9 cellular contexts compared by ENCODE assay signal in genomic region chr1:223683586-223684487, GRCh38. TPM values are rescaled to one million over a fixed set of nuclear protein-coding genes. Genes with fewer than 3 reads are reported as not detected.
DNase-seq lines count a peak whose midpoint lies in the region; ATAC-seq and TF ChIP-seq lines count a peak whose summit lies in the region.
"Had no signal": no experiment of that assay in that cellular context is flagged by ENCODE, and none has a peak within 500 bp of the region (broad histone marks: within the 10 kb centered on the region; RNA-seq: fewer than 3 reads in every experiment).

No MANE protein-coding gene starts in this region.

- TF ChIP-seq EP300 in ovary (IDR thresholded peaks at IDR 0.05): no peak

- H3K9me3 ChIP-seq in ovary: no peaks in the 10 kb centered on the region

- no peaks in the 10 kb centered on the region for H3K27me3 ChIP-seq in ovary

- H3K4me3 ChIP-seq in fibroblast of mammary gland (ENCODE audit: control insufficient read depth, low read depth, low read length): no peak overlapping the region
- H3K4me3 ChIP-seq in ovary: no peak overlapping the region
- H3K4me3 ChIP-seq: skin epidermis had no signal

- DNase-seq in Caki2 (ENCODE audit: low read depth): peak; percentile 78
- peak; percentile 69 for DNase-seq in NCI-H774 (lab: John Stamatoyannopoulos, UW)
- peak; percentile 64 for DNase-seq in activated CD8-positive, alpha-beta memory T cell treated with anti-CD3 and anti-CD28 coated beads, Interleukin-2, amount 50 U/mL, for 48 hours
- peak; percentile 38 for DNase-seq in fibroblast of mammary gland (ENCODE audit: low read depth)
- peak; percentile 53 to 76 (median 73) for DNase-seq in ovary

- no peak overlapping the region for H3K27ac ChIP-seq in ovary
- H3K27ac ChIP-seq: skin epidermis had no signal

- intact Hi-C loops in ovary (cut with DNase I): loop anchor here in 2 of 4 donors (5.0 to 10.0 kb wide), 4 partner anchors 319 to 889 kb away; partner anchors contain the start of gene SUSD4 (in 1 of the 2)

- in situ Hi-C loops in Caki2 (cut with HindIII; ENCODE audit: low pct_unique_long_range_greater_than_20kb, low sequenced_read_pairs): no loop called here

- WGBS in ovary, 3 donors: 59 to 69% (median 61%) methylated on average over 9 of the region's 9 CpGs

- peak; percentile 64 for ATAC-seq in HG03175 (IDR thresholded peaks at IDR 0.05; ENCODE audit: unreplicated experiment)
- no peak for ATAC-seq in HG02610 (IDR thresholded peaks at IDR 0.05; ENCODE audit: unreplicated experiment)
- no peak for ATAC-seq in GM18520 (IDR thresholded peaks at IDR 0.05; ENCODE audit: unreplicated experiment)

- H3K36me3 ChIP-seq in ovary: no peaks in the 10 kb centered on the region

- TF ChIP-seq POLR2A in ovary (IDR thresholded peaks at IDR 0.05): no peak

- H3K4me1 ChIP-seq in ovary (ENCODE audit: insufficient read depth): no peaks in the 10 kb centered on the region

- TF ChIP-seq CTCF in fibroblast of mammary gland (conservative IDR thresholded peaks at IDR 0.05; ENCODE audit: control insufficient read depth, insufficient read depth, low read depth, low read length) (peak; percentile 58), ovary (IDR thresholded peaks at IDR 0.05) (peak; percentile 52 to 76 (median 66))

RNA-seq across cellular contexts. Expression of gene CAPN8, which starts 18.3 kb away (rescaled TPM):
- 0.14 TPM in 1 of 2 replicates, not detected in the other for total RNA-seq in Caki2 (2014; rRNA removed; shearing (Covaris generic); ENCODE audit: low replicate concordance)
- total RNA-seq in ovary: 1 to 10 TPM in 3 of 7 donors, under 1 TPM in 2, not detected in 2; 0.43 to 4.4 (median 1.4) TPM
- polyA plus RNA-seq in ovary: under 1 TPM; 0.10 to 0.32 TPM

RNA-seq across cellular contexts. Expression of gene CAPN2, which starts 28.5 kb away (rescaled TPM):
- total RNA-seq in Caki2 (2014; rRNA removed; shearing (Covaris generic); ENCODE audit: low replicate concordance): 226 and 227 TPM in 2 replicates
- total RNA-seq in ovary: 100 to 1,000 TPM in 6 of 7 donors, 10 to 100 TPM in 1; 96.1 to 267 (median 171) TPM
- polyA plus RNA-seq in ovary: 100 to 1,000 TPM in 1 of 2 donors, 10 to 100 TPM in 1; 70.6 to 254 TPM
